ENCODE assay signal across 1 cellular context in the genomic region with DNA sequence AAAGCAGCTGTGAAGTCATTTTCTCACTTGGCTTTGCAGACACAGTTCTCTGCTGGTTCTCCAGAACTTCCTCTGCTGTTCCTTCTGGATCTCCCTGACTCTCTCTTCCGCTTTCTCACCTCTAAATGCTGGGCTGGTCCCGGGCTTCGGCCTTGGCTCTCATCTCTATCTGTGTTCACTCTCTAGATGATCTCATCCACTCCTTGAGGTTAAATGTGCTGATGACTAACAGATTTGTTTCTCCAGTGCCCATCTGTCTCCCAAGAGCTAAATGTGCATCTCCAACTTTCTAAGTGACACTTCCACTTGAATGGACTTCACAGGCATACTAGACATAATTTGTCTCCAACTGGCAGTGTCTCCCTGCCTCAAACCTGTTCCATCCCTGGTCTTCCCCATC.
A peak's percentile ranks its signal among the peaks of the same experiment; 100 is the strongest.
TF ChIP-seq lines count a peak whose summit lies in the region.

No MANE protein-coding gene starts in this region.

TF ChIP-seq in HEK293, 187 proteins besides CTCF, POLR2A, EP300 and RAD21 (continued from another document):
- TF ChIP-seq ZSCAN16 (tag by site-specific recombination; IDR thresholded peaks at IDR 0.05), result no peak
- TF ChIP-seq ZNF394 (tag by site-specific recombination; IDR thresholded peaks at IDR 0.05; ENCODE audit: borderline replicate concordance), result peak; percentile 50; the same call in 1 of the 2 replicates
- TF ChIP-seq ZBTB17 (tag by site-specific recombination; IDR thresholded peaks at IDR 0.05), result peak; percentile 88
- no peak for TF ChIP-seq ZNF175 (tag by site-specific recombination; IDR thresholded peaks at IDR 0.05)
- 0 out of 2 replicates have a peak, but pooled peaks have one; percentile 35 for TF ChIP-seq WT1 (tag by site-specific recombination; IDR thresholded peaks at IDR 0.05)
- TF ChIP-seq ZNF433 (tag by site-specific recombination; IDR thresholded peaks at IDR 0.05; ENCODE audit: low read depth), result no peak
- TF ChIP-seq IKZF3 (tag by site-specific recombination; IDR thresholded peaks at IDR 0.05), result 0 out of 2 replicates have a peak, but pooled peaks have one; percentile 18
- TF ChIP-seq, protein P1, sequence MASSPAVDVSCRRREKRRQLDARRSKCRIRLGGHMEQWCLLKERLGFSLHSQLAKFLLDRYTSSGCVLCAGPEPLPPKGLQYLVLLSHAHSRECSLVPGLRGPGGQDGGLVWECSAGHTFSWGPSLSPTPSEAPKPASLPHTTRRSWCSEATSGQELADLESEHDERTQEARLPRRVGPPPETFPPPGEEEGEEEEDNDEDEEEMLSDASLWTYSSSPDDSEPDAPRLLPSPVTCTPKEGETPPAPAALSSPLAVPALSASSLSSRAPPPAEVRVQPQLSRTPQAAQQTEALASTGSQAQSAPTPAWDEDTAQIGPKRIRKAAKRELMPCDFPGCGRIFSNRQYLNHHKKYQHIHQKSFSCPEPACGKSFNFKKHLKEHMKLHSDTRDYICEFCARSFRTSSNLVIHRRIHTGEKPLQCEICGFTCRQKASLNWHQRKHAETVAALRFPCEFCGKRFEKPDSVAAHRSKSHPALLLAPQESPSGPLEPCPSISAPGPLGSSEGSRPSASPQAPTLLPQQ (tag by site-specific recombination; IDR thresholded peaks at IDR 0.05), result peak; percentile 35; the same call in 1 of the 2 replicates
- TF ChIP-seq ZNF600 (tag by site-specific recombination; IDR thresholded peaks at IDR 0.05), result peak; percentile 72; the same call in 1 of the 2 replicates
- TF ChIP-seq, protein P2, sequence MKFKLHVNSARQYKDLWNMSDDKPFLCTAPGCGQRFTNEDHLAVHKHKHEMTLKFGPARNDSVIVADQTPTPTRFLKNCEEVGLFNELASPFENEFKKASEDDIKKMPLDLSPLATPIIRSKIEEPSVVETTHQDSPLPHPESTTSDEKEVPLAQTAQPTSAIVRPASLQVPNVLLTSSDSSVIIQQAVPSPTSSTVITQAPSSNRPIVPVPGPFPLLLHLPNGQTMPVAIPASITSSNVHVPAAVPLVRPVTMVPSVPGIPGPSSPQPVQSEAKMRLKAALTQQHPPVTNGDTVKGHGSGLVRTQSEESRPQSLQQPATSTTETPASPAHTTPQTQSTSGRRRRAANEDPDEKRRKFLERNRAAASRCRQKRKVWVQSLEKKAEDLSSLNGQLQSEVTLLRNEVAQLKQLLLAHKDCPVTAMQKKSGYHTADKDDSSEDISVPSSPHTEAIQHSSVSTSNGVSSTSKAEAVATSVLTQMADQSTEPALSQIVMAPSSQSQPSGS (tag by site-specific recombination; IDR thresholded peaks at IDR 0.05; ENCODE audit: low read depth), result peak; percentile 39; the same call in 1 of the 2 replicates
- peak; percentile 23; the same call in 1 of the 2 replicates for TF ChIP-seq ZFP69B (tag by site-specific recombination; IDR thresholded peaks at IDR 0.05)
- 0 out of 2 replicates have a peak, but pooled peaks have one; percentile 27 for TF ChIP-seq ZXDB (tag by site-specific recombination; IDR thresholded peaks at IDR 0.05)
- TF ChIP-seq ZBTB20 (tag by site-specific recombination; IDR thresholded peaks at IDR 0.05), result peak; percentile 38; the same call in 1 of the 2 replicates
- peak; percentile 80 for TF ChIP-seq SP7 (tag by site-specific recombination; IDR thresholded peaks at IDR 0.05)
- peak; percentile 57; the same call in 1 of the 2 replicates for TF ChIP-seq ZNF24 (tag by site-specific recombination; IDR thresholded peaks at IDR 0.05)
- TF ChIP-seq ZNF274 (IDR thresholded peaks at IDR 0.05; ENCODE audit: low read length), result no peak
- TF ChIP-seq ZNF274 (tag by site-specific recombination; IDR thresholded peaks at IDR 0.05; ENCODE audit: borderline replicate concordance), result no peak
- peak; percentile 76 for TF ChIP-seq ZNF629 (tag by site-specific recombination; IDR thresholded peaks at IDR 0.05)
- peak; percentile 84 for TF ChIP-seq ZNF366 (tag by site-specific recombination; conservative IDR thresholded peaks at IDR 0.05)
- TF ChIP-seq, protein P3, sequence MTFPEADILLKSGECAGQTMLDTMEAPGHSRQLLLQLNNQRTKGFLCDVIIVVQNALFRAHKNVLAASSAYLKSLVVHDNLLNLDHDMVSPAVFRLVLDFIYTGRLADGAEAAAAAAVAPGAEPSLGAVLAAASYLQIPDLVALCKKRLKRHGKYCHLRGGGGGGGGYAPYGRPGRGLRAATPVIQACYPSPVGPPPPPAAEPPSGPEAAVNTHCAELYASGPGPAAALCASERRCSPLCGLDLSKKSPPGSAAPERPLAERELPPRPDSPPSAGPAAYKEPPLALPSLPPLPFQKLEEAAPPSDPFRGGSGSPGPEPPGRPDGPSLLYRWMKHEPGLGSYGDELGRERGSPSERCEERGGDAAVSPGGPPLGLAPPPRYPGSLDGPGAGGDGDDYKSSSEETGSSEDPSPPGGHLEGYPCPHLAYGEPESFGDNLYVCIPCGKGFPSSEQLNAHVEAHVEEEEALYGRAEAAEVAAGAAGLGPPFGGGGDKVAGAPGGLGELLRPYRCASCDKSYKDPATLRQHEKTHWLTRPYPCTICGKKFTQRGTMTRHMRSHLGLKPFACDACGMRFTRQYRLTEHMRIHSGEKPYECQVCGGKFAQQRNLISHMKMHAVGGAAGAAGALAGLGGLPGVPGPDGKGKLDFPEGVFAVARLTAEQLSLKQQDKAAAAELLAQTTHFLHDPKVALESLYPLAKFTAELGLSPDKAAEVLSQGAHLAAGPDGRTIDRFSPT (tag by site-specific recombination; IDR thresholded peaks at IDR 0.05), result no peak; the same call in 1 of the 2 replicates
